In genomic region chr22:22061085-22062077, GRCh38 we compare ENCODE assay signal across 8 cellular contexts.
A peak's percentile ranks its signal among the peaks of the same experiment; 100 is the strongest.
DNase-seq lines count a peak whose midpoint lies in the region; ATAC-seq and TF ChIP-seq lines count a peak whose summit lies in the region.

No MANE protein-coding gene starts in this region.

- DNase-seq in AG09309 (ENCODE audit: low read depth) (peak; percentile 45), MM.1S (no peak), mesenchymal stem cell (peak; percentile 39), smooth muscle cell (lab: John Stamatoyannopoulos, UW; ENCODE audit: unreplicated experiment) (no peak), GM19240 (ENCODE audit: insufficient read length, low spot score) (no peak)

- H2BK15ac ChIP-seq in mesenchymal stem cell (ENCODE audit: low read depth, poor library complexity, severe bottlenecking) = no peak overlapping the region

- H3K79me2 ChIP-seq in MM.1S (ENCODE audit: low read length) = no peaks in the 10 kb centered on the region
- H3K79me2 ChIP-seq in smooth muscle cell (ENCODE audit: low read depth) = no peaks in the 10 kb centered on the region

- H3F3A ChIP-seq in MM.1S (ENCODE audit: insufficient read depth, low read length) = no peaks in the 10 kb centered on the region
- H3F3A ChIP-seq in smooth muscle cell (ENCODE audit: low read depth) = no peaks in the 10 kb centered on the region

- H2BK120ac ChIP-seq in mesenchymal stem cell (ENCODE audit: low read depth, low read length) = no peak overlapping the region

- TF ChIP-seq CTCF in AG09309 (IDR thresholded peaks at IDR 0.05; ENCODE audit: control insufficient read depth, insufficient read depth, low read depth, low read length, missing control alignments) (no peak), MM.1S (IDR thresholded peaks at IDR 0.05; ENCODE audit: low read length) (no peak), brain (conservative IDR thresholded peaks at IDR 0.05) (peak in 1 of 2 experiments; percentile 23), smooth muscle cell (IDR thresholded peaks at IDR 0.05; ENCODE audit: borderline replicate concordance, insufficient read depth, poor library complexity, severe bottlenecking) (no peak)

- peaks cover 25% of the 10 kb centered on the region for H3K27me3 Mint-ChIP-seq in brain

- H3K9me2 ChIP-seq in MM.1S (replicated peaks; ENCODE audit: insufficient read depth, low read length) = no peaks in the 10 kb centered on the region

- H2AK5ac ChIP-seq in mesenchymal stem cell (ENCODE audit: low read length, severe bottlenecking) = no peak overlapping the region

- H2AFZ ChIP-seq in MM.1S (ENCODE audit: low read length) = peak overlapping the region; percentile 33; the same call in 1 of the 2 replicates
- H2AFZ ChIP-seq in mesenchymal stem cell (ENCODE audit: low read depth, low read length) = no peak overlapping the region
- H2AFZ ChIP-seq in smooth muscle cell (ENCODE audit: low read depth) = no peak overlapping the region

- H3K18ac ChIP-seq in mesenchymal stem cell (ENCODE audit: low read depth in 1 of 2, low read length in 2 of 2) = no peak overlapping the region

- no peak overlapping the region for H2BK5ac ChIP-seq in mesenchymal stem cell (ENCODE audit: low read depth, low read length, poor library complexity, severe bottlenecking)

- H3K27ac ChIP-seq in MM.1S (ENCODE audit: low read length) (no peak overlapping the region), mesenchymal stem cell (ENCODE audit: low read length, poor library complexity, severe bottlenecking) (no peak overlapping the region), smooth muscle cell (ENCODE audit: low read depth) (no peak overlapping the region)

- no peak overlapping the region for H3K4me3 Mint-ChIP-seq in brain

- no peaks in the 10 kb centered on the region for H3K36me3 Mint-ChIP-seq in brain

- ATAC-seq in HG03521 (IDR thresholded peaks at IDR 0.05; ENCODE audit: unreplicated experiment) = no peak
- ATAC-seq in HG02623 (IDR thresholded peaks at IDR 0.05; ENCODE audit: unreplicated experiment) = no peak

- H3K36me3 ChIP-seq in MM.1S (replicated peaks; ENCODE audit: insufficient read depth, low read length) (no peaks in the 10 kb centered on the region), mesenchymal stem cell (ENCODE audit: control insufficient read depth in 1 of 2, insufficient read depth in 2 of 2, low read depth in 1 of 2, low read length in 2 of 2) (no peaks in the 10 kb centered on the region), smooth muscle cell (ENCODE audit: low read depth) (no peaks in the 10 kb centered on the region)

- no peak overlapping the region for H3K4me3 ChIP-seq in AG09309 (ENCODE audit: control insufficient read depth, low read depth, low read length)
- no peak overlapping the region for H3K4me3 ChIP-seq in MM.1S (ENCODE audit: low read length)
- peak overlapping the region in 1 of 2 experiments; percentile 44 for H3K4me3 ChIP-seq in mesenchymal stem cell (ENCODE audit: insufficient read depth in 1 of 2, low read depth in 1 of 2, low read length in 2 of 2)
- H3K4me3 ChIP-seq in smooth muscle cell = no peak overlapping the region

- peaks cover 53% of the 10 kb centered on the region for H3K4me1 Mint-ChIP-seq in brain

- H3K4me1 ChIP-seq in MM.1S (ENCODE audit: low read length) = no peaks in the 10 kb centered on the region
- H3K4me1 ChIP-seq in mesenchymal stem cell (ENCODE audit: control insufficient read depth, insufficient read depth, low read depth, low read length) = no peaks in the 10 kb centered on the region
- peaks cover 9% of the 10 kb centered on the region for H3K4me1 ChIP-seq in smooth muscle cell (ENCODE audit: low read depth)

- H3K4ac ChIP-seq in mesenchymal stem cell (ENCODE audit: low read depth in 1 of 2, low read length in 2 of 2) = no peak overlapping the region

- H4K20me1 ChIP-seq in MM.1S (ENCODE audit: insufficient read depth, low read length) (no peaks in the 10 kb centered on the region), smooth muscle cell (ENCODE audit: low read depth) (no peaks in the 10 kb centered on the region)

- H4K91ac ChIP-seq in mesenchymal stem cell (ENCODE audit: low read length) = no peak overlapping the region

- peak overlapping the region; percentile 46 to 96 (median 79) for H3K27ac Mint-ChIP-seq in brain

- no peak overlapping the region for H4K8ac ChIP-seq in mesenchymal stem cell (ENCODE audit: low read length)

- H3K9me3 Mint-ChIP-seq in brain = peaks cover 0 to 2% (median 0%) of the 10 kb centered on the region in 5 experiments

- H3K9ac ChIP-seq in MM.1S (ENCODE audit: low read length) (no peak overlapping the region), mesenchymal stem cell (ENCODE audit: low read length) (peak overlapping the region; percentile 81), smooth muscle cell (ENCODE audit: low read depth) (no peak overlapping the region)

- H3K4me2 ChIP-seq in MM.1S (ENCODE audit: low read depth, low read length) (no peak overlapping the region), mesenchymal stem cell (ENCODE audit: low read length, poor library complexity, severe bottlenecking) (no peak overlapping the region), smooth muscle cell (no peak overlapping the region)

- WGBS in mesenchymal stem cell = 77% methylated on average over 10 of the region's 11 CpGs
- WGBS in smooth muscle cell (ENCODE audit: low lambda C conversion rate) = 72% methylated on average over 11 of the region's 11 CpGs

- H3K9me3 ChIP-seq in MM.1S (replicated peaks; ENCODE audit: insufficient read depth, low read length) (no peaks in the 10 kb centered on the region), mesenchymal stem cell (ENCODE audit: control insufficient read depth, low read length) (no peaks in the 10 kb centered on the region), smooth muscle cell (replicated peaks; ENCODE audit: low read depth) (no peaks in the 10 kb centered on the region)

- H3K14ac ChIP-seq in mesenchymal stem cell (ENCODE audit: low read length in 2 of 2) = no peak overlapping the region

- no peak overlapping the region for H2BK12ac ChIP-seq in mesenchymal stem cell (ENCODE audit: low read length in 2 of 2)

- H3K79me1 ChIP-seq in mesenchymal stem cell (replicated peaks; ENCODE audit: low read length, poor library complexity, severe bottlenecking) = no peaks in the 10 kb centered on the region

- H3K27me3 ChIP-seq in MM.1S (replicated peaks; ENCODE audit: insufficient read depth, low read length) (no peaks in the 10 kb centered on the region), mesenchymal stem cell (ENCODE audit: control insufficient read depth in 1 of 2, insufficient read depth in 1 of 2, low read length in 2 of 2) (peaks cover 25 to 31% of the 10 kb centered on the region in 2 experiments), smooth muscle cell (ENCODE audit: low read depth) (peaks cover 37% of the 10 kb centered on the region)

- no peak overlapping the region for H3K23ac ChIP-seq in mesenchymal stem cell (ENCODE audit: low read length in 2 of 2)

Comparison
In these comparisons a context has a peak if more than half of its experiments do, and no peak if none do; other contexts are left out.
1. DNase-seq: peak in AG09309 (single experiment) and mesenchymal stem cell (single experiment); none in MM.1S (single experiment), smooth muscle cell (single experiment) and GM19240 (single experiment).